In the genomic region with DNA sequence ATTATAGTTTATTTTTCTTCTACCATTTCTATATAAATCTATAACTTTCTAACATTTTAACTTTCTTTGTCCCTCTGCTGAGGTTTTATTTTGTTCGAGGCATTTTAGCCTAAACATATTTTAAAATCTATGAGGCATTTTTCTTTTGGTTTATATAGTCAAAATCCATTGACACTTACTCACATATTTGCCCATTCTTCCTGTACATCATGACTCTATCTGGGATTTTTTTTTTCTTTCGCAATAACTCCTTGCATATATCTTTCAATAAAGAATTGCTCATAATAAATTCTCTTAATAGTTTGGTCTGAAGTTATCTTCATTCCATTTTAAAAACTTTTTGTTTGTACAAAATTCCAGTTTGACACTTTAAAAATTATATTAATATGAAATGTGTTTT, we compare ENCODE assay signal across 24 cellular contexts.
"Had no signal": no experiment of that assay in that cellular context is flagged by ENCODE, and none has a peak within 500 bp of the region (broad histone marks: within the 10 kb centered on the region; RNA-seq: fewer than 3 reads in every experiment).

No MANE protein-coding gene starts in this region.

- H3K36me3 ChIP-seq: gastrocnemius medialis, upper lobe of right lung had no signal

- DNase-seq: activated B cell treated with CpG ODN at 0.5 μM for 24 hours; activated CD4-positive, alpha-beta T cell treated with anti-CD3 and anti-CD28 coated beads for 36 hours; activated CD4-positive, alpha-beta T cell treated with anti-CD3 and anti-CD28 coated beads, Interleukin-2, amount 50 U/mL, for 4 hours; activated CD8-positive, alpha-beta memory T cell treated with anti-CD3 and anti-CD28 coated beads, Interleukin-2, amount 50 U/mL, for 48 hours; activated naive CD4-positive, alpha-beta T cell; activated T-cell treated with anti-CD3 and anti-CD28 coated beads, Interleukin-2, amount 50 U/mL, for 4 hours; cerebellar nuclear complex; cortex of kidney; endodermal cell; gastrocnemius medialis; hypothalamus; islet precursor cell; left colon; mesenchymal stem cell; nephron progenitor cell; nucleus accumbens; right cardiac atrium; stimulated activated CD4-positive, alpha-beta T cell treated with anti-CD3 and anti-CD28 coated beads, Interleukin-12 subunit alpha, Interleukin-12 subunit beta, amount 100 ng/mL, for 4 hours; stimulated activated CD4-positive, alpha-beta T cell treated with anti-CD3 and anti-CD28 coated beads, Interleukin-4, amount 100 ng/mL, for 4 hours; stimulated activated naive CD8-positive, alpha-beta T cell treated with anti-CD3 and anti-CD28 coated beads, Interleukin-15, Interleukin-2, amounts not matched to agents 100 U/mL and 50 U/mL, for 24 hours; T-helper 17 cell; upper lobe of right lung had no signal

- H3K9me3 ChIP-seq: gastrocnemius medialis, upper lobe of right lung had no signal

- H3K4me3 ChIP-seq: gastrocnemius medialis, upper lobe of right lung had no signal

- H3K4me1 ChIP-seq: gastrocnemius medialis, parathyroid adenoma, upper lobe of right lung had no signal

- ATAC-seq: activated CD4-positive, alpha-beta T cell treated with anti-CD3 and anti-CD28 coated beads for 36 hours; activated T-cell treated with anti-CD3 and anti-CD28 coated beads, Interleukin-2, amount 50 U/mL, for 4 hours; gastrocnemius medialis; left colon; right cardiac atrium; stimulated activated naive CD8-positive, alpha-beta T cell treated with anti-CD3 and anti-CD28 coated beads, Interleukin-15, Interleukin-2, amounts not matched to agents 100 U/mL and 50 U/mL, for 24 hours; T-helper 17 cell; upper lobe of right lung had no signal

- H3K27ac ChIP-seq: epithelial cell of prostate, gastrocnemius medialis, parathyroid adenoma, upper lobe of right lung had no signal

- H3K27me3 ChIP-seq: gastrocnemius medialis, upper lobe of right lung had no signal
